ENCODE assay signal across 2 cellular contexts in genomic region chr1:42955311-42956063, GRCh38.
TF ChIP-seq lines count a peak whose summit lies in the region.

No MANE protein-coding gene starts in this region.

TF ChIP-seq in SK-N-SH, 30 proteins besides CTCF, POLR2A, EP300 and RAD21 (continued from another document):
- TF ChIP-seq ZBTB33 (IDR thresholded peaks at IDR 0.05; ENCODE audit: borderline replicate concordance, low read depth): no peak
- no peak for TF ChIP-seq MAX (IDR thresholded peaks at IDR 0.05; ENCODE audit: low read depth)
- no peak for TF ChIP-seq FOXM1 (IDR thresholded peaks at IDR 0.05; ENCODE audit: low read depth)
- TF ChIP-seq POLR2AphosphoS5 (IDR thresholded peaks at IDR 0.05; ENCODE audit: low read depth, low read length): no peak
- no peak for TF ChIP-seq ELF1 (IDR thresholded peaks at IDR 0.05)
- TF ChIP-seq NFIC (IDR thresholded peaks at IDR 0.05; ENCODE audit: borderline replicate concordance): no peak
- TF ChIP-seq CHD2 (IDR thresholded peaks at IDR 0.05; ENCODE audit: low read length, partially characterized antibody): no peak
- no peak for TF ChIP-seq SIN3A (IDR thresholded peaks at IDR 0.05; ENCODE audit: borderline replicate concordance, low read depth, low read length)
- TF ChIP-seq RXRA (IDR thresholded peaks at IDR 0.05; ENCODE audit: borderline replicate concordance, low read depth): no peak
- TF ChIP-seq RCOR1 (IDR thresholded peaks at IDR 0.05; ENCODE audit: low read length): no peak
- no peak for TF ChIP-seq RFX5 (IDR thresholded peaks at IDR 0.05; ENCODE audit: low read length)
- TF ChIP-seq TAF1 (IDR thresholded peaks at IDR 0.05; ENCODE audit: borderline replicate concordance, low read depth, low read length): no peak
- TF ChIP-seq FOSL2 (IDR thresholded peaks at IDR 0.05; ENCODE audit: borderline replicate concordance, low read depth): no peak
- TF ChIP-seq JUND (IDR thresholded peaks at IDR 0.05): no peak
- no peak for TF ChIP-seq MXI1 (IDR thresholded peaks at IDR 0.05; ENCODE audit: low read depth, low read length)
TF ChIP-seq in SK-N-SH: peak in this region for 0.

TF ChIP-seq in SK-N-SH treated with all-trans-retinoic acid at 6 μM for 48 hours, 23 proteins besides CTCF, POLR2A, EP300 and RAD21 (continued from another document):
- no peak for TF ChIP-seq TSHZ2 (CRISPR knock-in tag; IDR thresholded peaks at IDR 0.05)
TF ChIP-seq in SK-N-SH treated with all-trans-retinoic acid at 6 μM for 48 hours: peak in this region for 0.
